Comparison of ENCODE assay signal across 9 cellular contexts in genomic region chr15:67033521-67033920, GRCh38. TPM values are rescaled to one million over a fixed set of nuclear protein-coding genes. Genes with fewer than 3 reads are reported as not detected.
DNase-seq lines count a peak whose midpoint lies in the region; ATAC-seq and TF ChIP-seq lines count a peak whose summit lies in the region.
"Had no signal": no experiment of that assay in that cellular context is flagged by ENCODE, and none has a peak within 500 bp of the region (broad histone marks: within the 10 kb centered on the region; RNA-seq: fewer than 3 reads in every experiment).

No MANE protein-coding gene starts in this region.

- TF ChIP-seq CTCF in GM06990 (IDR thresholded peaks at IDR 0.05; ENCODE audit: insufficient read depth, low read length, poor library complexity, severe bottlenecking) (peak; percentile 11), heart right ventricle (IDR thresholded peaks at IDR 0.05) (peak in 4 of 9 donors; percentile 23 to 46 (median 42))

- H3K9me3 Mint-ChIP-seq in activated T-cell treated with anti-CD3 and anti-CD28 coated beads, Interleukin-2, amount 50 U/mL, for 72 hours: no peaks in the 10 kb centered on the region

- H3K27ac Mint-ChIP-seq in activated T-cell treated with anti-CD3 and anti-CD28 coated beads, Interleukin-2, amount 50 U/mL, for 72 hours: no peak overlapping the region

- intact Hi-C loops in heart right ventricle (cut with DNase I): no loop called here
- intact Hi-C loops in sciatic nerve (cut with DNase I): no loop called here

- peak; percentile 50 to 70 for ATAC-seq in activated T-cell treated with anti-CD3 and anti-CD28 coated beads, Interleukin-2, amount 50 U/mL, for 72 hours (replicated peaks in 1 of 2)
- peak; percentile 35 to 79 (median 66) for ATAC-seq in heart right ventricle
- ATAC-seq in sciatic nerve: peak; percentile 63
- no peak for ATAC-seq in GM19463 (IDR thresholded peaks at IDR 0.05; ENCODE audit: unreplicated experiment)

- no peak overlapping the region for H3K27ac ChIP-seq in heart right ventricle

- DNase-seq in GM06990 (ENCODE audit: extremely low read depth, insufficient read length) (no peak), heart right ventricle (peak; percentile 18 to 61), sciatic nerve (ENCODE audit: low spot score) (no peak), mesenteric fat pad (ENCODE audit: low spot score) (no peak), cerebellar nuclear complex (lab: John Stamatoyannopoulos, UW) (no peak), GM19240 (ENCODE audit: insufficient read length, low spot score) (no peak)
- DNase-seq in activated T-cell treated with anti-CD3 and anti-CD28 coated beads, Interleukin-2, amount 50 U/mL, for 72 hours: peak; percentile 24 to 29
- DNase-seq: activated CD4-positive, CD25-positive, alpha-beta regulatory T cell treated with anti-CD3 and anti-CD28 coated beads, Interleukin-2, amount 50 U/mL, for 72 hours had no signal

- 4 to 6% methylated on average over 50 of the region's 50 CpGs for WGBS in heart right ventricle, 2 donors

- no peak overlapping the region for H3K4me3 Mint-ChIP-seq in activated T-cell treated with anti-CD3 and anti-CD28 coated beads, Interleukin-2, amount 50 U/mL, for 72 hours

- H3K27me3 Mint-ChIP-seq in activated T-cell treated with anti-CD3 and anti-CD28 coated beads, Interleukin-2, amount 50 U/mL, for 72 hours (ENCODE audit: low read depth): peaks cover 6% of the 10 kb centered on the region

- H3K4me1 ChIP-seq in heart right ventricle: peaks cover 10 to 46% (median 35%) of the 10 kb centered on the region in 9 donors

- H3K9me3 ChIP-seq in heart right ventricle: no peaks in the 10 kb centered on the region

- H3K4me1 Mint-ChIP-seq in activated T-cell treated with anti-CD3 and anti-CD28 coated beads, Interleukin-2, amount 50 U/mL, for 72 hours (ENCODE audit: low read depth): peaks cover 6% of the 10 kb centered on the region

- H3K27me3 ChIP-seq in GM06990 (replicated peaks; ENCODE audit: control insufficient read depth, insufficient read depth, low read length) (no peaks in the 10 kb centered on the region; the same call in none of the 2 replicates), heart right ventricle (peaks cover 0 to 15% (median 0%) of the 10 kb centered on the region in 7 donors)

- no peaks in the 10 kb centered on the region for H3K36me3 ChIP-seq in GM06990 (ENCODE audit: control insufficient read depth, insufficient read depth, low read length)
- no peaks in the 10 kb centered on the region for H3K36me3 ChIP-seq in heart right ventricle

- H3K4me3 ChIP-seq in GM06990 (replicated peaks; ENCODE audit: low read depth, low read length) (no peak overlapping the region), heart right ventricle (peak overlapping the region in 9 of 10 donors; percentile 17 to 45 (median 36))

- no peaks in the 10 kb centered on the region for H3K36me3 Mint-ChIP-seq in activated T-cell treated with anti-CD3 and anti-CD28 coated beads, Interleukin-2, amount 50 U/mL, for 72 hours (ENCODE audit: insufficient read depth in 2 of 2)

RNA-seq across cellular contexts. Expression of gene SMAD3, which starts 31.9 kb away (rescaled TPM):
- total RNA-seq in activated T-cell treated with anti-CD3 and anti-CD28 coated beads, Interleukin-2, amount 50 U/mL, for 72 hours: 10 to 100 TPM; 47.4 to 68.9 TPM
- total RNA-seq in heart right ventricle (10 to 100 TPM; 11.3 to 44.8 (median 15.7) TPM), sciatic nerve (58.8 TPM), mesenteric fat pad (71.9 TPM)
- polyA plus RNA-seq in heart right ventricle: 1 to 10 TPM; 6.2 to 7.8 TPM

Comparison
In these comparisons a context has a peak if more than half of its experiments do, and no peak if none do; other contexts are left out.
1. DNase-seq: peak in activated T-cell treated with anti-CD3 and anti-CD28 coated beads, Interleukin-2, amount 50 U/mL, for 72 hours (2 of 2) and heart right ventricle (2 of 2); none in GM06990 (single experiment), sciatic nerve (single experiment), mesenteric fat pad (single experiment), cerebellar nuclear complex (0 of 2) and GM19240 (single experiment).